ENCODE assay signal across 34 cellular contexts in genomic region chr15:42048080-42048820, GRCh38. TPM values are rescaled to one million over a fixed set of nuclear protein-coding genes. Genes with fewer than 3 reads are reported as not detected.
"Had no signal": no experiment of that assay in that cellular context is flagged by ENCODE, and none has a peak within 500 bp of the region (broad histone marks: within the 10 kb centered on the region; RNA-seq: fewer than 3 reads in every experiment).

No MANE protein-coding gene starts in this region.

- H3K36me3 Mint-ChIP-seq: activated CD8-positive, alpha-beta memory T cell treated with anti-CD3 and anti-CD28 coated beads, Interleukin-2, amount 10 ng/mL, durations not matched to agents 7 days and 5 days; activated naive CD4-positive, alpha-beta T cell treated with anti-CD3 and anti-CD28 coated beads, Interleukin-2, amount 50 U/mL, for 24 hours; naive B cell; stimulated activated memory B cell treated with anti-CD40 and anti-IgM and Interleukin-4, amounts not matched to agents 10 μg/mL and 1 μg/mL and 100 μg/mL, for 72 hours had no signal

- ATAC-seq: activated CD4-positive, alpha-beta T cell treated with anti-CD3 and anti-CD28 coated beads for 36 hours; activated CD8-positive, alpha-beta memory T cell treated with anti-CD3 and anti-CD28 coated beads, Interleukin-2, amount 10 ng/mL, durations not matched to agents 7 days and 5 days; activated CD8-positive, alpha-beta T cell treated with anti-CD3 and anti-CD28 coated beads, Interleukin-2, amount 10 ng/mL, durations not matched to agents 7 days and 5 days; activated naive CD8-positive, alpha-beta T cell treated with anti-CD3 and anti-CD28 coated beads, Interleukin-2, amount 50 U/mL, for 24 hours; pancreas; sciatic nerve; stimulated activated memory B cell treated with anti-CD40 and anti-IgM and Interleukin-4, amounts not matched to agents 10 μg/mL and 1 μg/mL and 100 μg/mL, for 72 hours; stimulated activated naive CD8-positive, alpha-beta T cell treated with anti-CD3 and anti-CD28 coated beads, Interleukin-15, amount 100 ng/mL, for 72 hours had no signal

- H3K9me3 Mint-ChIP-seq: activated naive CD4-positive, alpha-beta T cell treated with anti-CD3 and anti-CD28 coated beads, Interleukin-2, amount 50 U/mL, for 24 hours; activated naive CD8-positive, alpha-beta T cell treated with anti-CD3 and anti-CD28 coated beads, Interleukin-2, amount 50 U/mL, for 24 hours; activated T-helper 2 cell treated with anti-CD3 and anti-CD28 coated beads, Interferon-gamma antibody, Interleukin-2, Interleukin-4, amounts not matched to agents 10 μg/mL and 5 μg/mL and 100 μg/mL, durations not matched to agents 14 hours and 24 hours and 36 hours; naive B cell; stimulated activated memory B cell treated with anti-CD40 and anti-IgM and Interleukin-4, amounts not matched to agents 10 μg/mL and 1 μg/mL and 100 μg/mL, for 72 hours; stimulated activated naive CD8-positive, alpha-beta T cell treated with anti-CD3 and anti-CD28 coated beads, Interleukin-15, amount 100 ng/mL, for 72 hours had no signal

- H3K9me3 ChIP-seq: left ventricle myocardium inferior, pancreas, prostate gland, thyroid gland, upper lobe of left lung had no signal

- H3K4me1 Mint-ChIP-seq: activated CD4-positive, alpha-beta T cell treated with anti-CD3 and anti-CD28 coated beads for 36 hours; activated naive CD4-positive, alpha-beta T cell treated with anti-CD3 and anti-CD28 coated beads, Interleukin-2, amount 50 U/mL, for 24 hours; activated naive CD8-positive, alpha-beta T cell treated with anti-CD3 and anti-CD28 coated beads, Interleukin-2, amount 50 U/mL, for 24 hours had no signal

- H3K27ac Mint-ChIP-seq: activated CD4-positive, alpha-beta T cell treated with anti-CD3 and anti-CD28 coated beads for 36 hours; activated CD8-positive, alpha-beta memory T cell treated with anti-CD3 and anti-CD28 coated beads, Interleukin-2, amount 10 ng/mL, durations not matched to agents 7 days and 5 days; activated CD8-positive, alpha-beta T cell treated with anti-CD3 and anti-CD28 coated beads, Interleukin-2, amount 10 ng/mL, durations not matched to agents 7 days and 5 days; activated naive CD4-positive, alpha-beta T cell treated with anti-CD3 and anti-CD28 coated beads, Interleukin-2, amount 50 U/mL, for 24 hours; activated naive CD8-positive, alpha-beta T cell treated with anti-CD3 and anti-CD28 coated beads, Interleukin-2, amount 50 U/mL, for 24 hours; activated T-helper 2 cell treated with anti-CD3 and anti-CD28 coated beads, Interferon-gamma antibody, Interleukin-2, Interleukin-4, amounts not matched to agents 10 μg/mL and 5 μg/mL and 100 μg/mL, durations not matched to agents 14 hours and 24 hours and 36 hours; naive B cell; stimulated activated memory B cell treated with anti-CD40 and anti-IgM and Interleukin-4, amounts not matched to agents 10 μg/mL and 1 μg/mL and 100 μg/mL, for 72 hours; stimulated activated naive CD8-positive, alpha-beta T cell treated with anti-CD3 and anti-CD28 coated beads, Interleukin-15, amount 100 ng/mL, for 72 hours had no signal

- H3K27me3 ChIP-seq: pancreas, thyroid gland, upper lobe of left lung had no signal

- DNase-seq: activated CD4-positive, alpha-beta T cell treated with anti-CD3 and anti-CD28 coated beads for 36 hours; activated CD4-positive, CD25-positive, alpha-beta regulatory T cell; activated CD8-positive, alpha-beta T cell treated with anti-CD3 and anti-CD28 coated beads, Interleukin-2, amount 10 ng/mL, durations not matched to agents 7 days and 5 days; activated naive CD8-positive, alpha-beta T cell treated with anti-CD3 and anti-CD28 coated beads, Interleukin-2, amount 50 U/mL, for 24 hours; amygdala; effector CD8-positive, alpha-beta T cell; foreskin fibroblast; head of caudate nucleus; hypothalamus; left ventricle myocardium inferior; naive B cell; pancreas; stimulated activated CD4-positive, alpha-beta T cell treated with anti-CD3 and anti-CD28 coated beads, Interleukin-1b, Interleukin-23, amount 100 ng/mL, for 48 hours; stimulated activated CD4-positive, alpha-beta T cell treated with anti-CD3 and anti-CD28 coated beads, Interleukin-4, amount 100 ng/mL, for 4 hours; stimulated activated CD8-positive, alpha-beta memory T cell treated with anti-CD3 and anti-CD28 coated beads, Interleukin-4, amount 100 ng/mL, for 48 hours; stimulated activated naive CD8-positive, alpha-beta T cell treated with anti-CD3 and anti-CD28 coated beads, Interleukin-15, amount 100 ng/mL, for 72 hours; substantia nigra; thyroid gland; upper lobe of left lung had no signal

- H3K27ac ChIP-seq: left ventricle myocardium inferior, pancreas, thyroid gland had no signal

- H3K36me3 ChIP-seq: left ventricle myocardium inferior, pancreas, prostate gland, thyroid gland, upper lobe of left lung had no signal

- H3K4me3 Mint-ChIP-seq: activated CD4-positive, alpha-beta T cell treated with anti-CD3 and anti-CD28 coated beads for 36 hours; activated CD8-positive, alpha-beta memory T cell treated with anti-CD3 and anti-CD28 coated beads, Interleukin-2, amount 10 ng/mL, durations not matched to agents 7 days and 5 days; activated CD8-positive, alpha-beta T cell treated with anti-CD3 and anti-CD28 coated beads, Interleukin-2, amount 10 ng/mL, durations not matched to agents 7 days and 5 days; activated naive CD4-positive, alpha-beta T cell treated with anti-CD3 and anti-CD28 coated beads, Interleukin-2, amount 50 U/mL, for 24 hours; activated naive CD8-positive, alpha-beta T cell treated with anti-CD3 and anti-CD28 coated beads, Interleukin-2, amount 50 U/mL, for 24 hours; naive B cell; stimulated activated memory B cell treated with anti-CD40 and anti-IgM and Interleukin-4, amounts not matched to agents 10 μg/mL and 1 μg/mL and 100 μg/mL, for 72 hours; stimulated activated naive CD8-positive, alpha-beta T cell treated with anti-CD3 and anti-CD28 coated beads, Interleukin-15, amount 100 ng/mL, for 72 hours had no signal

- FAIRE-seq: colon, endometrium, pancreas had no signal

- H3K4me3 ChIP-seq: left ventricle myocardium inferior, pancreas, prostate gland, smooth muscle cell, thyroid gland, upper lobe of left lung had no signal

- H3K27me3 Mint-ChIP-seq: activated CD4-positive, alpha-beta T cell treated with anti-CD3 and anti-CD28 coated beads for 36 hours; activated naive CD4-positive, alpha-beta T cell treated with anti-CD3 and anti-CD28 coated beads, Interleukin-2, amount 50 U/mL, for 24 hours; activated naive CD8-positive, alpha-beta T cell treated with anti-CD3 and anti-CD28 coated beads, Interleukin-2, amount 50 U/mL, for 24 hours had no signal

RNA-seq across cellular contexts. Expression of gene PLA2G4E, which starts 27.4 kb away (rescaled TPM):
- total RNA-seq: activated CD4-positive, alpha-beta T cell treated with anti-CD3 and anti-CD28 coated beads for 36 hours; activated CD8-positive, alpha-beta T cell treated with anti-CD3 and anti-CD28 coated beads, Interleukin-2, amount 10 ng/mL, durations not matched to agents 7 days and 5 days; activated T-helper 2 cell treated with anti-CD3 and anti-CD28 coated beads, Interferon-gamma antibody, Interleukin-2, Interleukin-4, amounts not matched to agents 10 μg/mL and 5 μg/mL and 100 μg/mL, durations not matched to agents 14 hours and 24 hours and 36 hours; dermis microvascular lymphatic vessel endothelial cell; epithelial cell of proximal tubule; left ventricle myocardium inferior; lung microvascular endothelial cell; mesenteric fat pad; sciatic nerve; T-helper 1 cell treated with Interleukin-12 subunit alpha and Interleukin-12 subunit beta and Interleukin-4 antibody, amounts not matched to agents 30 ng/mL and 1 ng/mL, for 36 hours; thyroid gland had no signal
- polyA plus RNA-seq: neural cell, smooth muscle cell had no signal

RNA-seq across cellular contexts. Expression of gene PLA2G4D, which starts 46.1 kb away (rescaled TPM):
- total RNA-seq: activated CD4-positive, alpha-beta T cell treated with anti-CD3 and anti-CD28 coated beads for 36 hours; activated CD8-positive, alpha-beta memory T cell treated with anti-CD3 and anti-CD28 coated beads, Interleukin-2, amount 10 ng/mL, durations not matched to agents 7 days and 5 days; activated CD8-positive, alpha-beta T cell treated with anti-CD3 and anti-CD28 coated beads, Interleukin-2, amount 10 ng/mL, durations not matched to agents 7 days and 5 days; activated T-helper 2 cell treated with anti-CD3 and anti-CD28 coated beads, Interferon-gamma antibody, Interleukin-2, Interleukin-4, amounts not matched to agents 10 μg/mL and 5 μg/mL and 100 μg/mL, durations not matched to agents 14 hours and 24 hours and 36 hours; dermis microvascular lymphatic vessel endothelial cell; epithelial cell of proximal tubule; left ventricle myocardium inferior; lung microvascular endothelial cell; mesenteric fat pad; sciatic nerve; T-helper 1 cell treated with Interleukin-12 subunit alpha and Interleukin-12 subunit beta and Interleukin-4 antibody, amounts not matched to agents 30 ng/mL and 1 ng/mL, for 36 hours; thyroid gland; upper lobe of left lung had no signal
- polyA plus RNA-seq: neural cell had no signal
